Comparison of ENCODE assay signal across 8 cellular contexts in the genomic region with DNA sequence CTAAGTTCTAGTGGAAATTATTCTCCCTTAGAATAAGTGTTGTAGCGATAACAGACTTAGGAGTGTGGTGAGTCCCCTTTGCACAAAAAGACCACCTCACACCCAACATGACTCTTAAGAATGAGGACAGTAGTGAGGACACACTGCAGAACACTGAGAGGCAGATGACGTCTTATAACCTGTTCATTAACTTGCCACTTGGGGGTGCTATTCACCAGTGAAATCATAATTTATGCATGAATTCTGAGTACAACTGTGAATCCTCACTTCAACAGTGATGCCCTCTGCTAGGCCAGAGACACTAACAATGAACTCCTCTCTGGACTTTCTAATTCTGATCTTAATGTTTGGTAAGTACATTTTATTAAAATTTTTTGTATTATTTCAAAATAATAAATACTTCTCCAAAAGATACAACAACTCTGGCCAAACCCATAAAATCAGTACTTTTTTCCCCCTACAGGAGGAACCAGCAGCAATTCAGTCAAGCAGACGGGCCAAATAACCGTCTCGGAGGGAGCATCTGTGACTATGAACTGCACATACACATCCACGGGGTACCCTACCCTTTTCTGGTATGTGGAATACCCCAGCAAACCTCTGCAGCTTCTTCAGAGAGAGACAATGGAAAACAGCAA.
A peak's percentile ranks its signal among the peaks of the same experiment; 100 is the strongest.
DNase-seq lines count a peak whose midpoint lies in the region; ATAC-seq and FAIRE-seq lines count a peak whose summit lies in the region.

No MANE protein-coding gene starts in this region.

- FAIRE-seq in A204.1 (lab: Jason Lieb, UNC), result peak; percentile 75

- no peaks in the 10 kb centered on the region for H3K9me3 ChIP-seq in iPS DF 6.9 (ENCODE audit: control insufficient read depth, insufficient read depth, low read length)

- H3K4me3 ChIP-seq in iPS DF 6.9 (ENCODE audit: low read length), result no peak overlapping the region

- no peak overlapping the region for H3K27ac Mint-ChIP-seq in stimulated activated naive CD8-positive, alpha-beta T cell treated with anti-CD3 and anti-CD28 coated beads, Interleukin-15, amount 100 ng/mL, for 72 hours

- H3K36me3 ChIP-seq in iPS DF 6.9 (ENCODE audit: control insufficient read depth, insufficient read depth, low read length), result no peaks in the 10 kb centered on the region

- no peaks in the 10 kb centered on the region for H3K4me1 ChIP-seq in iPS DF 6.9 (ENCODE audit: control insufficient read depth, insufficient read depth, low read length)

- WGBS in iPS DF 6.9 (ENCODE audit: insufficient coverage, insufficient read length), result no CpG with 5 or more reads among the region's 6 CpGs

- no peak overlapping the region for H3K4me3 Mint-ChIP-seq in stimulated activated naive CD8-positive, alpha-beta T cell treated with anti-CD3 and anti-CD28 coated beads, Interleukin-15, amount 100 ng/mL, for 72 hours

- peak; percentile 26 for DNase-seq in GDM1 (lab: John Stamatoyannopoulos, UW)
- peak; percentile 44 for DNase-seq in NCI-H2227 treated with DMSO at 0.1 percent for 48 hours (lab: John Stamatoyannopoulos, UW)
- peak; percentile 40 for DNase-seq in amniotic epithelial cell (ENCODE audit: low read depth)
- peak; percentile 39 for DNase-seq in iPS DF 6.9 (ENCODE audit: low read depth, low spot score)
- DNase-seq in stimulated activated naive CD8-positive, alpha-beta T cell treated with anti-CD3 and anti-CD28 coated beads, Interleukin-15, amount 100 ng/mL, for 72 hours, result peak in 1 of 2 donors; percentile 7

- no peaks in the 10 kb centered on the region for H3K27me3 ChIP-seq in iPS DF 6.9 (ENCODE audit: control insufficient read depth, insufficient read depth, low read length)

- H3K4me1 Mint-ChIP-seq in stimulated activated naive CD8-positive, alpha-beta T cell treated with anti-CD3 and anti-CD28 coated beads, Interleukin-15, amount 100 ng/mL, for 72 hours, result no peaks in the 10 kb centered on the region

- no peaks in the 10 kb centered on the region for H3K27me3 Mint-ChIP-seq in stimulated activated naive CD8-positive, alpha-beta T cell treated with anti-CD3 and anti-CD28 coated beads, Interleukin-15, amount 100 ng/mL, for 72 hours

- H3K27ac ChIP-seq in iPS DF 6.9 (ENCODE audit: low read length), result no peak overlapping the region

- H3K9me3 Mint-ChIP-seq in stimulated activated naive CD8-positive, alpha-beta T cell treated with anti-CD3 and anti-CD28 coated beads, Interleukin-15, amount 100 ng/mL, for 72 hours, result no peaks in the 10 kb centered on the region

- ATAC-seq in HG02759 (IDR thresholded peaks at IDR 0.05; ENCODE audit: unreplicated experiment) (peak; percentile 82), GM21528 (IDR thresholded peaks at IDR 0.05; ENCODE audit: low FRiP score, unreplicated experiment) (no peak)
- ATAC-seq in stimulated activated naive CD8-positive, alpha-beta T cell treated with anti-CD3 and anti-CD28 coated beads, Interleukin-15, amount 100 ng/mL, for 72 hours, result peak; percentile 23
